ENCODE assay signal across 33 cellular contexts in genomic region chr5:175642998-175643397, GRCh38. TPM values are rescaled to one million over a fixed set of nuclear protein-coding genes. Genes with fewer than 3 reads are reported as not detected.
"Had no signal": no experiment of that assay in that cellular context is flagged by ENCODE, and none has a peak within 500 bp of the region (broad histone marks: within the 10 kb centered on the region; RNA-seq: fewer than 3 reads in every experiment).

No MANE protein-coding gene starts in this region.

- H3K36me3 Mint-ChIP-seq: immature natural killer cell; memory B cell; stimulated activated memory B cell treated with anti-CD40 and anti-IgM and Interleukin-4, amounts not matched to agents 10 μg/mL and 1 μg/mL and 100 μg/mL, for 72 hours; T-cell had no signal

- H3K27me3 Mint-ChIP-seq: T-cell had no signal

- H3K9me3 ChIP-seq: adrenal gland, body of pancreas, heart left ventricle, pancreas, prostate gland, sigmoid colon, suprapubic skin, tibial artery, upper lobe of right lung had no signal

- H3K4me1 ChIP-seq: adrenal gland, body of pancreas, esophagus muscularis mucosa, foreskin keratinocyte, pancreas, prostate gland, sigmoid colon, suprapubic skin, tibial artery, upper lobe of right lung had no signal

- H3K27me3 ChIP-seq: adrenal gland, body of pancreas, foreskin keratinocyte, heart left ventricle, pancreas had no signal

- H3K4me1 Mint-ChIP-seq: immature natural killer cell; memory B cell; stimulated activated memory B cell treated with anti-CD40 and anti-IgM and Interleukin-4, amounts not matched to agents 10 μg/mL and 1 μg/mL and 100 μg/mL, for 72 hours had no signal

- H3K4me3 Mint-ChIP-seq: activated naive CD4-positive, alpha-beta T cell treated with anti-CD3 and anti-CD28 coated beads, Interleukin-2, amount 10 ng/mL, durations not matched to agents 7 days and 5 days; immature natural killer cell; memory B cell; naive thymus-derived CD8-positive, alpha-beta T cell; neural crest cell; stimulated activated memory B cell treated with anti-CD40 and anti-IgM and Interleukin-4, amounts not matched to agents 10 μg/mL and 1 μg/mL and 100 μg/mL, for 72 hours; T-cell had no signal

- ATAC-seq: body of pancreas; foreskin keratinocyte; heart left ventricle; left colon; naive thymus-derived CD8-positive, alpha-beta T cell; pancreas; stimulated activated memory B cell treated with anti-CD40 and anti-IgM and Interleukin-4, amounts not matched to agents 10 μg/mL and 1 μg/mL and 100 μg/mL, for 72 hours; T-cell; upper lobe of right lung had no signal

- H3K9me3 Mint-ChIP-seq: neural crest cell, T-cell had no signal

- DNase-seq: activated CD4-positive, alpha-beta T cell treated with anti-CD3 and anti-CD28 coated beads, Interleukin-2, amount 50 U/mL, for 1 hour; activated CD8-positive, alpha-beta memory T cell treated with anti-CD3 and anti-CD28 coated beads, Interleukin-2, amount 50 U/mL, for 48 hours; activated effector memory CD4-positive, alpha-beta T cell treated with anti-CD3 and anti-CD28 coated beads, Interleukin-2, amount 50 U/mL, for 16 hours; activated naive CD4-positive, alpha-beta T cell treated with anti-CD3 and anti-CD28 coated beads, Interleukin-2, amount 10 ng/mL, durations not matched to agents 7 days and 5 days; aorta; body of pancreas; dermis blood vessel endothelial cell; effector CD4-positive, alpha-beta T cell; foreskin keratinocyte; heart left ventricle; hypothalamus; immature natural killer cell; kidney; left colon; naive thymus-derived CD8-positive, alpha-beta T cell; nucleus accumbens; pancreas; retina; sigmoid colon; small intestine; stimulated activated CD4-positive, alpha-beta T cell treated with anti-CD3 and anti-CD28 coated beads, Interleukin-1b, Interleukin-23, amount 100 ng/mL, for 48 hours; stimulated activated CD4-positive, alpha-beta T cell treated with anti-CD3 and anti-CD28 coated beads, Interleukin-4, amount 100 ng/mL, for 4 hours; stimulated activated CD8-positive, alpha-beta memory T cell treated with anti-CD3 and anti-CD28 coated beads, Interleukin-4, amount 100 ng/mL, for 48 hours; T-cell; tibial artery; upper lobe of right lung had no signal

- H3K27ac Mint-ChIP-seq: activated naive CD4-positive, alpha-beta T cell treated with anti-CD3 and anti-CD28 coated beads, Interleukin-2, amount 10 ng/mL, durations not matched to agents 7 days and 5 days; immature natural killer cell; memory B cell; stimulated activated memory B cell treated with anti-CD40 and anti-IgM and Interleukin-4, amounts not matched to agents 10 μg/mL and 1 μg/mL and 100 μg/mL, for 72 hours; T-cell had no signal

- H3K36me3 ChIP-seq: adrenal gland, esophagus muscularis mucosa, heart left ventricle, pancreas, prostate gland, sigmoid colon, suprapubic skin, tibial artery, upper lobe of right lung had no signal

- H3K27ac ChIP-seq: adrenal gland, body of pancreas, esophagus muscularis mucosa, foreskin keratinocyte, heart left ventricle, pancreas, prostate gland, sigmoid colon, suprapubic skin, tibial artery, upper lobe of right lung had no signal

- H3K4me3 ChIP-seq: adrenal gland, body of pancreas, esophagus muscularis mucosa, heart left ventricle, pancreas, prostate gland, sigmoid colon, suprapubic skin, tibial artery, upper lobe of right lung had no signal

RNA-seq across cellular contexts. Expression of gene HRH2, which starts 14.9 kb away (rescaled TPM):
- total RNA-seq: dermis blood vessel endothelial cell, foreskin keratinocyte had no signal
- polyA plus RNA-seq: foreskin keratinocyte had no signal
